In the genomic region with DNA sequence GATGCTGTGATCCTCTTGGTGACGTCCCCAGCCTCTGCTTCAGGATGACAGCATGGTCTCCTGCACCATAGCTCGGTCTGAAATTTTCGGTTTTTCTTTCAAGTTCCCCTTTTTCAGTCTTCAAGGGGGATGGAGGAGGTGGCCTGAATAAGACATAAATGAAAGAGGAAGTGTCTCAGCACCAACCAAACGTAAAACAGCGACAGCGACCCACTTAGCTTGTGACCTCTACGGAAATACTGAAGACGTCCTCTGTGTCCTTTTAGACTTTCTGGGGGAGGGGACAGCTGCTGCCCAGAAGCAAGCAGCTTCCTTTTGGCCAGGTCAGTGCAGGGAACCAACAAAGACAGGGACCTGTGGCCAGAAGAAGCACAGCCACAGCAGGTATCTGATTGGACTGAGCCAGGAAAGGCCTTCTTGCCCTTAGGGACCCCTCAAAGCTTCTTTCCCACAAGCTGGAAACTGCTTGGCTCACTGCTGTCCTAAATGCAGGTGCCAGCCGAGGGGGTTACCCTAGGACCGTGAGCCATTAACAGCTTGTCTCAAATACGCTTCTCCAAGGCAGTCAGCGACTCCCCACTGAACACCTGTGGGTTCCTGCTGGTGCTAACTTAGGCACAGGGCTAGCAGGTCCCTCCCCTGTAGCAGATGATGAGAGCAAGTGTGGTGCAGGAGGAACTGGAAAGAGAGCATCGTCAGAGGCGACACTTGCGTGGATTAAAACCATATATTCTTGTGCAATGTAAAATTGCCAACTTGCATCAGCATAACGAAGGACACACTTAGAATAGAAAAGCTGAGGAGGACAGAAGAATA, we compare ENCODE assay signal across 8 cellular contexts.
DNase-seq lines count a peak whose midpoint lies in the region; ATAC-seq, FAIRE-seq and TF ChIP-seq lines count a peak whose summit lies in the region.
"Not testable (repeated sequence)": the region's sequence is repeated elsewhere in the genome, so short reads cannot be mapped to it uniquely, and the experiment has no call there.

No MANE protein-coding gene starts in this region.

- in situ Hi-C loops in K562 (cut with MboI), result not testable (repeated sequence)

- CTCF ChIA-PET in activated CD4-positive, alpha-beta T cell treated with anti-CD3 and anti-CD28 coated beads, Interleukin-2, amount 10 ng/mL, durations not matched to agents 7 days and 5 days (lab: Charles Lee), result interaction anchor here (0.9 to 2.4 kb wide), 7 partner anchors 10 to 196 kb away, joined by 3 to 13 read pairs (median 4); partner anchors contain the start of gene LRRC37A3
- CTCF ChIA-PET in K562 (lab: Yijun Ruan, JAX; ENCODE audit: low intra/inter-chr PET ratio), result not testable (repeated sequence)

- POLR2A ChIA-PET in activated CD4-positive, alpha-beta T cell treated with anti-CD3 and anti-CD28 coated beads, Interleukin-2, amount 10 ng/mL, durations not matched to agents 7 days and 5 days (lab: Charles Lee), result interaction anchor here (0.6 to 2.0 kb wide), 3 partner anchors 8 to 114 kb away, joined by 3 to 13 read pairs (median 5); no protein-coding TSS in a partner anchor
- POLR2A ChIA-PET in K562 (lab: Yijun Ruan, JAX), result interaction anchor here (1.7 kb wide), 1 partner anchor 11 kb away, joined by 8 read pairs; no protein-coding TSS in a partner anchor

- WGBS in K562 (ENCODE audit: insufficient coverage, low coverage, missing lambda C conversion rate), result 25% methylated on average over 16 of the region's 16 CpGs

- not testable (repeated sequence) for TF ChIP-seq EP300 in K562 (IDR thresholded peaks at IDR 0.05; ENCODE audit: low read length)

- DNase-seq in NAMALWA (ENCODE audit: low spot score), result peak; percentile 100
- DNase-seq in activated CD4-positive, alpha-beta T cell treated with anti-CD3 and anti-CD28 coated beads, Interleukin-2, amount 10 ng/mL, durations not matched to agents 7 days and 5 days, result peak; percentile 81
- DNase-seq in K562 (ENCODE audit: extremely low read depth in 1 of 4, low spot score in 3 of 4), result peak in 2 of 4 experiments; percentile 18 to 65
- peak; percentile 69 for DNase-seq in lower lobe of right lung
- peak; percentile 32 to 54 for DNase-seq in stimulated activated CD4-positive, alpha-beta T cell treated with anti-CD3 and anti-CD28 coated beads, Interleukin-4, amount 100 ng/mL, for 4 hours

- H3K9me1 ChIP-seq in K562 (ENCODE audit: control insufficient read depth, insufficient read depth, low read length), result not testable (repeated sequence)

- not testable (repeated sequence) for H3K9me3 ChIP-seq in BLaER1 treated with 17β-estradiol and CSF1 and Interleukin-3, amounts not matched to agents 10 nM and 100 nM (replicated peaks in 1 of 11); K562 (replicated peaks; ENCODE audit: control insufficient read depth, insufficient read depth, low read depth, low read length); lower lobe of right lung

- not testable (repeated sequence) for H4K20me1 ChIP-seq in BLaER1 treated with 17β-estradiol and CSF1 and Interleukin-3, amounts not matched to agents 10 nM and 100 nM; K562 (replicated peaks; ENCODE audit: control insufficient read depth, insufficient read depth, low read length)

- TF ChIP-seq CTCF in K562 (IDR thresholded peaks at IDR 0.05 in 2 of 3, conservative IDR thresholded peaks at IDR 0.05 in 1 of 3; ENCODE audit: insufficient read depth in 2 of 3, low read depth in 1 of 3, low read length in 3 of 3); lower lobe of right lung (IDR thresholded peaks at IDR 0.05): not testable (repeated sequence)

- not testable (repeated sequence) for H3K27me3 ChIP-seq in BLaER1 treated with 17β-estradiol and CSF1 and Interleukin-3, amounts not matched to agents 10 nM and 100 nM; K562 (ENCODE audit: control insufficient read depth in 2 of 2, insufficient read depth in 2 of 2, low read length in 2 of 2); lower lobe of right lung (ENCODE audit: low read depth)

- not testable (repeated sequence) for TF ChIP-seq RAD21 in K562 (CRISPR knock-in tag; conservative IDR thresholded peaks at IDR 0.05 in 1 of 2, IDR thresholded peaks at IDR 0.05 in 1 of 2)

- not testable (repeated sequence) for H3K27me3 Mint-ChIP-seq in activated CD4-positive, alpha-beta T cell treated with anti-CD3 and anti-CD28 coated beads, Interleukin-2, amount 10 ng/mL, durations not matched to agents 7 days and 5 days

- peaks cover 51% of the 10 kb centered on the region for H3K4me1 Mint-ChIP-seq in activated CD4-positive, alpha-beta T cell treated with anti-CD3 and anti-CD28 coated beads, Interleukin-2, amount 10 ng/mL, durations not matched to agents 7 days and 5 days

- H3K27ac ChIP-seq in BLaER1 treated with 17β-estradiol and CSF1 and Interleukin-3, amounts not matched to agents 10 nM and 100 nM, result peak overlapping the region; percentile 89 to 99 (median 96)
- H3K27ac ChIP-seq in K562 (ENCODE audit: extremely low read depth, low read depth, low read length), result peak overlapping the region; percentile 71; the same call in 2 of the 3 replicates
- H3K27ac ChIP-seq in lower lobe of right lung, result peak overlapping the region; percentile 93

- peak; percentile 85 for FAIRE-seq in K562 (lab: Jason Lieb, UNC)

- not testable (repeated sequence) for H3K36me3 ChIP-seq in BLaER1 treated with 17β-estradiol and CSF1 and Interleukin-3, amounts not matched to agents 10 nM and 100 nM; K562 (ENCODE audit: control insufficient read depth, insufficient read depth, low read length); lower lobe of right lung

- H3K9ac ChIP-seq in BLaER1 treated with 17β-estradiol and CSF1 and Interleukin-3, amounts not matched to agents 10 nM and 100 nM, result peak overlapping the region; percentile 80 to 97 (median 87)
- peak overlapping the region; percentile 46 to 68; a peak in 3 of 4 replicates for H3K9ac ChIP-seq in K562 (ENCODE audit: insufficient read depth in 1 of 2, low read depth in 2 of 2, low read length in 2 of 2)

- not testable (repeated sequence) for H3K9me3 Mint-ChIP-seq in activated CD4-positive, alpha-beta T cell treated with anti-CD3 and anti-CD28 coated beads, Interleukin-2, amount 10 ng/mL, durations not matched to agents 7 days and 5 days

- ATAC-seq in GM19043 (IDR thresholded peaks at IDR 0.05; ENCODE audit: low read depth, unreplicated experiment), result peak; percentile 83
- ATAC-seq in HG02938 (IDR thresholded peaks at IDR 0.05; ENCODE audit: unreplicated experiment), result peak; percentile 90
- ATAC-seq in K562, result peak; percentile 76
- peak; percentile 87 to 92 for ATAC-seq in lower lobe of right lung

- peak overlapping the region; percentile 84 to 99 (median 95) for H3K4me2 ChIP-seq in BLaER1 treated with 17β-estradiol and CSF1 and Interleukin-3, amounts not matched to agents 10 nM and 100 nM
- H3K4me2 ChIP-seq in K562 (ENCODE audit: insufficient read depth, low read length), result peak overlapping the region; percentile 59

- not testable (repeated sequence) for BruUV-seq in K562 (replicated peaks; lab: Mats Ljungman, UMichigan)

- not testable (repeated sequence) for H3K36me3 Mint-ChIP-seq in activated CD4-positive, alpha-beta T cell treated with anti-CD3 and anti-CD28 coated beads, Interleukin-2, amount 10 ng/mL, durations not matched to agents 7 days and 5 days (ENCODE audit: low read depth)

- not testable (repeated sequence) for TF ChIP-seq POLR2A in K562 (conservative IDR thresholded peaks at IDR 0.05)

- intact Hi-C loops in K562 (cut with micrococcal nuclease); lower lobe of right lung (cut with DNase I): not testable (repeated sequence)

- peaks cover 57 to 88% (median 65%) of the 10 kb centered on the region in 10 experiments for H3K4me1 ChIP-seq in BLaER1 treated with 17β-estradiol and CSF1 and Interleukin-3, amounts not matched to agents 10 nM and 100 nM
- H3K4me1 ChIP-seq in K562 (replicated peaks in 1 of 2; ENCODE audit: control insufficient read depth in 2 of 2, insufficient read depth in 2 of 2, low read length in 2 of 2) (peaks cover 14 to 26% of the 10 kb centered on the region in 2 experiments), lower lobe of right lung (peaks cover 46% of the 10 kb centered on the region)

- peak overlapping the region; percentile 40 to 66 (median 55) for H3K4me3 ChIP-seq in BLaER1 treated with 17β-estradiol and CSF1 and Interleukin-3, amounts not matched to agents 10 nM and 100 nM
- not testable (repeated sequence) for H3K4me3 ChIP-seq in K562
- peak overlapping the region; percentile 31 for H3K4me3 ChIP-seq in lower lobe of right lung

- not testable (repeated sequence) for H3K79me2 ChIP-seq in K562 (ENCODE audit: control insufficient read depth, insufficient read depth, low read length)

- peak overlapping the region; percentile 100 for H3K27ac Mint-ChIP-seq in activated CD4-positive, alpha-beta T cell treated with anti-CD3 and anti-CD28 coated beads, Interleukin-2, amount 10 ng/mL, durations not matched to agents 7 days and 5 days

- H2AFZ ChIP-seq in K562 (ENCODE audit: low read depth, low read length), result peak overlapping the region; percentile 91

- H3K4me3 Mint-ChIP-seq in activated CD4-positive, alpha-beta T cell treated with anti-CD3 and anti-CD28 coated beads, Interleukin-2, amount 10 ng/mL, durations not matched to agents 7 days and 5 days, result peak overlapping the region; percentile 75

TF ChIP-seq in K562, 482 proteins besides CTCF, POLR2A, EP300 and RAD21 (continues in another document):
- TF ChIP-seq, protein P1, sequence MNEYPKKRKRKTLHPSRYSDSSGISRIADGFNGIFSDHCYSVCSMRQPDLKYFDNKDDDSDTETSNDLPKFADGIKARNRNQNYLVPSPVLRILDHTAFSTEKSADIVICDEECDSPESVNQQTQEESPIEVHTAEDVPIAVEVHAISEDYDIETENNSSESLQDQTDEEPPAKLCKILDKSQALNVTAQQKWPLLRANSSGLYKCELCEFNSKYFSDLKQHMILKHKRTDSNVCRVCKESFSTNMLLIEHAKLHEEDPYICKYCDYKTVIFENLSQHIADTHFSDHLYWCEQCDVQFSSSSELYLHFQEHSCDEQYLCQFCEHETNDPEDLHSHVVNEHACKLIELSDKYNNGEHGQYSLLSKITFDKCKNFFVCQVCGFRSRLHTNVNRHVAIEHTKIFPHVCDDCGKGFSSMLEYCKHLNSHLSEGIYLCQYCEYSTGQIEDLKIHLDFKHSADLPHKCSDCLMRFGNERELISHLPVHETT (CRISPR knock-in tag; conservative IDR thresholded peaks at IDR 0.05 in 1 of 2, IDR thresholded peaks at IDR 0.05 in 1 of 2), result peak in 1 of 2 experiments; percentile 63; a peak in 2 of 4 replicates
- 0 out of 2 replicates have a peak, but pooled peaks have one; percentile 33 for TF ChIP-seq ELF1 (tag; IDR thresholded peaks at IDR 0.05)
- TF ChIP-seq LCOR (CRISPR knock-in tag; IDR thresholded peaks at IDR 0.05), result peak; percentile 71; the same call in 1 of the 2 replicates
- TF ChIP-seq ZNF644 (tag; IDR thresholded peaks at IDR 0.05; ENCODE audit: low read depth), result peak; percentile 75; the same call in 1 of the 2 replicates
- peak; percentile 34; the same call in 1 of the 2 replicates for TF ChIP-seq NFRKB (IDR thresholded peaks at IDR 0.05; ENCODE audit: low read depth)
- peak; percentile 35; the same call in 1 of the 2 replicates for TF ChIP-seq PHF8 (IDR thresholded peaks at IDR 0.05; ENCODE audit: borderline replicate concordance, low read length)
